1 cellular context compared by ENCODE assay signal in genomic region chr6:36735110-36735971, GRCh38.
TF ChIP-seq lines count a peak whose summit lies in the region.

No MANE protein-coding gene starts in this region.

TF ChIP-seq in HEK293, 187 proteins besides CTCF, POLR2A, EP300 and RAD21 (continued from another document and continues in another):
- TF ChIP-seq ZNF398 (tag by site-specific recombination; IDR thresholded peaks at IDR 0.05) = peak; percentile 49; the same call in 1 of the 2 replicates
- no peak for TF ChIP-seq ZNF580 (tag by site-specific recombination; IDR thresholded peaks at IDR 0.05)
- TF ChIP-seq ZBTB6 (tag by site-specific recombination; IDR thresholded peaks at IDR 0.05) = 0 out of 2 replicates have a peak, but pooled peaks have one; percentile 13
- TF ChIP-seq YY1 (tag by site-specific recombination; IDR thresholded peaks at IDR 0.05) = no peak
- no peak for TF ChIP-seq FEZF1 (tag by site-specific recombination; IDR thresholded peaks at IDR 0.05)
- no peak for TF ChIP-seq ZNF624 (tag by site-specific recombination; IDR thresholded peaks at IDR 0.05)
- TF ChIP-seq ZNF157 (tag by site-specific recombination; IDR thresholded peaks at IDR 0.05) = no peak
- TF ChIP-seq ZSCAN18 (tag by site-specific recombination; IDR thresholded peaks at IDR 0.05) = no peak
- no peak for TF ChIP-seq ZFP69B (tag by site-specific recombination; IDR thresholded peaks at IDR 0.05)
- peak; percentile 60 for TF ChIP-seq ZIC2 (tag by site-specific recombination; IDR thresholded peaks at IDR 0.05)
- no peak for TF ChIP-seq ZNF639 (tag by site-specific recombination; IDR thresholded peaks at IDR 0.05)
- TF ChIP-seq ZNF16 (tag by site-specific recombination; IDR thresholded peaks at IDR 0.05; ENCODE audit: low read depth) = no peak
- TF ChIP-seq ZBTB8A (tag by site-specific recombination; IDR thresholded peaks at IDR 0.05) = no peak
- no peak for TF ChIP-seq ZNF658 (tag by site-specific recombination; IDR thresholded peaks at IDR 0.05)
- TF ChIP-seq ZNF23 (tag by site-specific recombination; IDR thresholded peaks at IDR 0.05; ENCODE audit: borderline replicate concordance) = no peak
- 0 out of 2 replicates have a peak, but pooled peaks have one; percentile 5 for TF ChIP-seq KLF1 (tag by site-specific recombination; IDR thresholded peaks at IDR 0.05)
- TF ChIP-seq ZNF48 (tag by site-specific recombination; IDR thresholded peaks at IDR 0.05) = no peak
- TF ChIP-seq GLIS1 (tag by site-specific recombination; IDR thresholded peaks at IDR 0.05) = peak; percentile 35; the same call in 1 of the 2 replicates
- no peak for TF ChIP-seq ZFP3 (tag by site-specific recombination; IDR thresholded peaks at IDR 0.05; ENCODE audit: low read depth)
- no peak for TF ChIP-seq ZNF112 (tag by site-specific recombination; IDR thresholded peaks at IDR 0.05)
- no peak for TF ChIP-seq ZNF776 (tag by site-specific recombination; IDR thresholded peaks at IDR 0.05; ENCODE audit: borderline replicate concordance)
- 0 out of 2 replicates have a peak, but pooled peaks have one; percentile 1 for TF ChIP-seq SP2 (tag by site-specific recombination; IDR thresholded peaks at IDR 0.05)
- no peak for TF ChIP-seq MYNN (tag by site-specific recombination; IDR thresholded peaks at IDR 0.05; ENCODE audit: borderline replicate concordance)
- TF ChIP-seq ZNF670 (tag by site-specific recombination; IDR thresholded peaks at IDR 0.05; ENCODE audit: low read depth) = no peak
- TF ChIP-seq ZNF366 (tag by site-specific recombination; conservative IDR thresholded peaks at IDR 0.05) = no peak
- no peak for TF ChIP-seq ZNF521 (tag by site-specific recombination; IDR thresholded peaks at IDR 0.05)
- TF ChIP-seq ZNF155 (tag by site-specific recombination; IDR thresholded peaks at IDR 0.05) = no peak
- peak; percentile 74 for TF ChIP-seq ZBTB20 (tag by site-specific recombination; IDR thresholded peaks at IDR 0.05)
- TF ChIP-seq ZNF785 (tag by site-specific recombination; IDR thresholded peaks at IDR 0.05) = no peak
- no peak for TF ChIP-seq ZNF548 (tag by site-specific recombination; IDR thresholded peaks at IDR 0.05)
- TF ChIP-seq ZNF530 (tag by site-specific recombination; IDR thresholded peaks at IDR 0.05; ENCODE audit: low read depth) = no peak
- TF ChIP-seq ZNF26 (tag by site-specific recombination; IDR thresholded peaks at IDR 0.05) = no peak
- TF ChIP-seq ZNF701 (tag by site-specific recombination; IDR thresholded peaks at IDR 0.05) = no peak
- no peak for TF ChIP-seq GLI4 (tag by site-specific recombination; IDR thresholded peaks at IDR 0.05)
- TF ChIP-seq ZSCAN16 (tag by site-specific recombination; IDR thresholded peaks at IDR 0.05) = no peak
- no peak; the same call in 1 of the 2 replicates for TF ChIP-seq ZNF335 (tag by site-specific recombination; conservative IDR thresholded peaks at IDR 0.05)
- no peak for TF ChIP-seq ZNF37A (tag by site-specific recombination; IDR thresholded peaks at IDR 0.05)
- no peak for TF ChIP-seq KLF16 (tag by site-specific recombination; IDR thresholded peaks at IDR 0.05)
- no peak for TF ChIP-seq OSR2 (tag by site-specific recombination; IDR thresholded peaks at IDR 0.05)
- TF ChIP-seq ZNF148 (tag by site-specific recombination; IDR thresholded peaks at IDR 0.05; ENCODE audit: borderline replicate concordance) = no peak
- TF ChIP-seq ZNF510 (tag by site-specific recombination; IDR thresholded peaks at IDR 0.05; ENCODE audit: insufficient replicate concordance) = no peak
- no peak for TF ChIP-seq KLF9 (tag by site-specific recombination; IDR thresholded peaks at IDR 0.05; ENCODE audit: low read depth)
- no peak for TF ChIP-seq ZNF423 (tag by site-specific recombination; IDR thresholded peaks at IDR 0.05)
- no peak for TF ChIP-seq ZNF777 (tag by site-specific recombination; IDR thresholded peaks at IDR 0.05; ENCODE audit: borderline replicate concordance)
- no peak for TF ChIP-seq ZNF391 (tag by site-specific recombination; IDR thresholded peaks at IDR 0.05; ENCODE audit: borderline replicate concordance, low read depth)
- no peak for TF ChIP-seq ZBTB21 (tag by site-specific recombination; IDR thresholded peaks at IDR 0.05)
- no peak for TF ChIP-seq BCL11A (tag by site-specific recombination; IDR thresholded peaks at IDR 0.05; ENCODE audit: low read depth)
- no peak for TF ChIP-seq ZNF239 (tag by site-specific recombination; IDR thresholded peaks at IDR 0.05)
- TF ChIP-seq ELK4 (IDR thresholded peaks at IDR 0.05; ENCODE audit: borderline replicate concordance, low read depth, low read length) = no peak
- no peak for TF ChIP-seq REPIN1 (tag by site-specific recombination; IDR thresholded peaks at IDR 0.05; ENCODE audit: low read depth)
- no peak for TF ChIP-seq ZNF645 (tag by site-specific recombination; IDR thresholded peaks at IDR 0.05)
- TF ChIP-seq ZBTB11 (tag by site-specific recombination; conservative IDR thresholded peaks at IDR 0.05; ENCODE audit: low read depth) = no peak
- no peak for TF ChIP-seq GFI1B (tag by site-specific recombination; IDR thresholded peaks at IDR 0.05)
- TF ChIP-seq ZNF600 (tag by site-specific recombination; IDR thresholded peaks at IDR 0.05) = peak; percentile 49; the same call in 1 of the 2 replicates
- TF ChIP-seq OVOL3 (tag by site-specific recombination; IDR thresholded peaks at IDR 0.05) = no peak
- TF ChIP-seq ZXDB (tag by site-specific recombination; IDR thresholded peaks at IDR 0.05) = no peak
- no peak for TF ChIP-seq ZNF114 (tag by site-specific recombination; IDR thresholded peaks at IDR 0.05)
